In the genomic region with DNA sequence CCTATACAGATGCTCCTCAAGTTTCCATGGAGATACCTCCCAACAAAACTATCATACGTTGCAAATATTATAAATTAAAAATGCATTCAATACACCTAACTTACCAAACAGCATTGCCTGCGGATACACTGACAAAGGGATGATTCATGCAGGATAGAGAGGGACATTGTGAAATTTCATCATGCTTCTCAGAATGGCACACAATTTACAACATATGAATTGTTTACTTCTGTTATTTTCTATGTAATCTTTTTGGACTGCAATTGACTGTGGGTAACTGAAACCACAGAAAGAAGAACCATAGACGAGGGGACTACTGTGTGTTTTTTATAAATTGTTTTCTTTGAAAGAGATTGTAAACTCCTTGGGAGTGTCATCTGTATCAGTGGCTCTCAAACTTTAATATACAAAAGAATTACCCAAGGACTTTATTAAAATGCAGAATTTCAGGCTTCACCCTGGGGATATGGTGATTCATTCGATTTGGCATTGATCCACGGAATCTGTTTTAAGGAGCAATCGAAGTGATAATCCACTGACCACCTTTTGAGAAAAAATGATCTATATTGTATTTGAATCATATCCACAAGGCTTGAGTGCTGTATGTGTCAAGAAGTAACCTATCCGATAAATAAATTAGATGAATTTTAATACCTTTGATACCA, we compare ENCODE assay signal across 16 cellular contexts.
A peak's percentile ranks its signal among the peaks of the same experiment; 100 is the strongest.
DNase-seq lines count a peak whose midpoint lies in the region; ATAC-seq and TF ChIP-seq lines count a peak whose summit lies in the region.
"Had no signal": no experiment of that assay in that cellular context is flagged by ENCODE, and none has a peak within 500 bp of the region (broad histone marks: within the 10 kb centered on the region; RNA-seq: fewer than 3 reads in every experiment).

No MANE protein-coding gene starts in this region.

- DNase-seq in NCI-H1694 treated with DMSO at 0.1 percent for 48 hours (lab: John Stamatoyannopoulos, UW) (peak; percentile 4), NCI-H1694 (lab: John Stamatoyannopoulos, UW) (no peak), RWPE1 (ENCODE audit: low spot score) (peak; percentile 20), fibroblast of mammary gland (ENCODE audit: low read depth) (peak; percentile 75), smooth muscle cell (lab: John Stamatoyannopoulos, UW; ENCODE audit: unreplicated experiment) (no peak), NCI-H2107 (lab: John Stamatoyannopoulos, UW) (no peak)
- no peak for DNase-seq in activated naive CD8-positive, alpha-beta T cell treated with anti-CD3 and anti-CD28 coated beads for 36 hours
- DNase-seq: 8988T; activated CD4-positive, alpha-beta T cell treated with anti-CD3 and anti-CD28 coated beads, Interleukin-2, amount 50 U/mL, for 1 hour; DMS153; H7; left colon; NCI-H1436; upper lobe of right lung had no signal

- H3K4me3 ChIP-seq in fibroblast of mammary gland (ENCODE audit: control insufficient read depth, low read depth, low read length) (no peak overlapping the region), smooth muscle cell (no peak overlapping the region)
- H3K4me3 ChIP-seq: neural progenitor cell, upper lobe of right lung had no signal

- H3K4me3 Mint-ChIP-seq in activated naive CD8-positive, alpha-beta T cell treated with anti-CD3 and anti-CD28 coated beads for 36 hours = no peak overlapping the region
- H3K4me3 Mint-ChIP-seq: neural progenitor cell had no signal

- H3K4me1 Mint-ChIP-seq in activated naive CD8-positive, alpha-beta T cell treated with anti-CD3 and anti-CD28 coated beads for 36 hours = peaks cover 2% of the 10 kb centered on the region

- no peaks in the 10 kb centered on the region for H3K36me3 Mint-ChIP-seq in activated naive CD8-positive, alpha-beta T cell treated with anti-CD3 and anti-CD28 coated beads for 36 hours
- H3K36me3 Mint-ChIP-seq: neural progenitor cell had no signal

- H3K9ac ChIP-seq in smooth muscle cell (ENCODE audit: low read depth) = no peak overlapping the region
- H3K9ac ChIP-seq: neural progenitor cell had no signal

- no peaks in the 10 kb centered on the region for H3K36me3 ChIP-seq in smooth muscle cell (ENCODE audit: low read depth)
- H3K36me3 ChIP-seq: neural progenitor cell, upper lobe of right lung had no signal

- no peaks in the 10 kb centered on the region for H3K9me3 Mint-ChIP-seq in activated naive CD8-positive, alpha-beta T cell treated with anti-CD3 and anti-CD28 coated beads for 36 hours
- H3K9me3 Mint-ChIP-seq: neural progenitor cell had no signal

- no peaks in the 10 kb centered on the region for H3K79me2 ChIP-seq in smooth muscle cell (ENCODE audit: low read depth)

- POLR2A ChIA-PET in RWPE1 (lab: Yijun Ruan, JAX; ENCODE audit: low non-redundant PET) = no interaction called here

- H3K27ac ChIP-seq in RWPE1 = no peak overlapping the region
- H3K27ac ChIP-seq in smooth muscle cell (ENCODE audit: low read depth) = peak overlapping the region; percentile 22
- H3K27ac ChIP-seq: neural progenitor cell, upper lobe of right lung had no signal

- peaks cover 10% of the 10 kb centered on the region for H3K4me1 ChIP-seq in smooth muscle cell (ENCODE audit: low read depth)

- no peak for TF ChIP-seq CTCF in RWPE1 (conservative IDR thresholded peaks at IDR 0.05; ENCODE audit: low read depth)
- TF ChIP-seq CTCF in fibroblast of mammary gland (conservative IDR thresholded peaks at IDR 0.05; ENCODE audit: control insufficient read depth, insufficient read depth, low read depth, low read length) = no peak
- TF ChIP-seq CTCF in smooth muscle cell (IDR thresholded peaks at IDR 0.05; ENCODE audit: borderline replicate concordance, insufficient read depth, poor library complexity, severe bottlenecking) = no peak

- no peaks in the 10 kb centered on the region for H3F3A ChIP-seq in smooth muscle cell (ENCODE audit: low read depth)

- CTCF ChIA-PET in RWPE1 (lab: Yijun Ruan, JAX) = no interaction called here

- no peaks in the 10 kb centered on the region for H3K9me3 ChIP-seq in smooth muscle cell (replicated peaks; ENCODE audit: low read depth)
- H3K9me3 ChIP-seq: upper lobe of right lung had no signal

- no peak overlapping the region for H3K27ac Mint-ChIP-seq in activated naive CD8-positive, alpha-beta T cell treated with anti-CD3 and anti-CD28 coated beads for 36 hours

- WGBS in smooth muscle cell (ENCODE audit: low lambda C conversion rate) = 71% methylated on average over 7 of the region's 7 CpGs

- no peak overlapping the region for H2AFZ ChIP-seq in smooth muscle cell (ENCODE audit: low read depth)
- H2AFZ ChIP-seq: neural progenitor cell had no signal

- ATAC-seq in HG02885 (IDR thresholded peaks at IDR 0.05; ENCODE audit: poor library complexity, unreplicated experiment) = no peak
- ATAC-seq: left colon had no signal

- peak overlapping the region; percentile 24 for H3K4me2 ChIP-seq in smooth muscle cell
- H3K4me2 ChIP-seq: neural progenitor cell had no signal

- no peaks in the 10 kb centered on the region for H4K20me1 ChIP-seq in smooth muscle cell (ENCODE audit: low read depth)

- peaks cover 30% of the 10 kb centered on the region for H3K27me3 Mint-ChIP-seq in activated naive CD8-positive, alpha-beta T cell treated with anti-CD3 and anti-CD28 coated beads for 36 hours

- no peaks in the 10 kb centered on the region for H3K27me3 ChIP-seq in smooth muscle cell (ENCODE audit: low read depth)
- H3K27me3 ChIP-seq: neural progenitor cell, upper lobe of right lung had no signal

Comparison
In these comparisons a context has a peak if more than half of its experiments do, and no peak if none do; other contexts are left out.
1. DNase-seq: peak in NCI-H1694 treated with DMSO at 0.1 percent for 48 hours (single experiment), RWPE1 (single experiment) and fibroblast of mammary gland (single experiment); none in NCI-H1694 (single experiment), smooth muscle cell (single experiment), NCI-H2107 (single experiment) and activated naive CD8-positive, alpha-beta T cell treated with anti-CD3 and anti-CD28 coated beads for 36 hours (single experiment).